In the genomic region with DNA sequence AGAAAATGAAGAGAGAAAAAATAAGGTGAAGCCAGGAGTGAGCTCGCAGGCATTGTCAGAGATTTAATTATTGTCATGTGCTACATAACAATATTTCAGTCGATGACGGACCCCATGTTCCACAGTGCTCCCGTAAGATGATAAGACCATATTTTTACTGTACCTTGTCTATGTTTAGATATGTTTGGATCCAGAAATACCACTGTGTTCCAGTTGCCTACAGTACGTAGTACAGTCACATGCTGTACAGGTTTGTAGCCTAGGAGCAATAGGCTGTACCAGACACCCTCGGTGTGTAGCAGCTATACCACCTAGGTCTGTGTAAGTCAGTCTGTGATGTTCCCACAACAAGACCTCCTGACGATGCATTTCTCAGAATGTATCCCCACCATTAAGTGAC, we compare ENCODE assay signal across 17 cellular contexts.
DNase-seq lines count a peak whose midpoint lies in the region; ATAC-seq, FAIRE-seq and TF ChIP-seq lines count a peak whose summit lies in the region.
"Had no signal": no experiment of that assay in that cellular context is flagged by ENCODE, and none has a peak within 500 bp of the region (broad histone marks: within the 10 kb centered on the region; RNA-seq: fewer than 3 reads in every experiment).

No MANE protein-coding gene starts in this region.

- no peak overlapping the region for H3K4me3 Mint-ChIP-seq in CD8-positive, alpha-beta T cell
- H3K4me3 Mint-ChIP-seq: CD4-positive, CD25-positive, alpha-beta regulatory T cell had no signal

- DNase-seq in Right ventricle myocardium superior (no peak), cardiac septum (ENCODE audit: low spot score) (no peak), heart left ventricle (no peak), islet precursor cell (peak; percentile 25), GM19239 (ENCODE audit: insufficient read length, low spot score) (no peak), NCI-H526 (lab: John Stamatoyannopoulos, UW) (no peak)
- no peak for DNase-seq in CD8-positive, alpha-beta T cell
- DNase-seq: CD4-positive, CD25-positive, alpha-beta regulatory T cell; DMS153; DMS79 treated with DMSO at 0.1 percent for 48 hours; EL; HCEC 1CT had no signal

- POLR2A ChIA-PET in CD8-positive, alpha-beta T cell (lab: Charles Lee): no interaction called here

- CTCF ChIA-PET in CD8-positive, alpha-beta T cell (lab: Charles Lee): no interaction called here

- peaks cover 0 to 3% (median 0%) of the 10 kb centered on the region in 9 donors for H3K36me3 ChIP-seq in heart left ventricle
- no peaks in the 10 kb centered on the region for H3K36me3 ChIP-seq in CD8-positive, alpha-beta T cell (ENCODE audit: insufficient read depth, low read length)

- intact Hi-C loops in Right ventricle myocardium superior (cut with DNase I): no loop called here
- intact Hi-C loops in cardiac septum (cut with DNase I): no loop called here
- intact Hi-C loops in heart left ventricle (cut with DNase I): no loop called here
- intact Hi-C loops in CD8-positive, alpha-beta T cell (cut with DNase I, micrococcal nuclease): no loop called here

- no peak overlapping the region for H3K27ac Mint-ChIP-seq in CD8-positive, alpha-beta T cell
- H3K27ac Mint-ChIP-seq: CD4-positive, CD25-positive, alpha-beta regulatory T cell had no signal

- TF ChIP-seq CTCF in heart left ventricle (IDR thresholded peaks at IDR 0.05): no peak
- TF ChIP-seq CTCF in CD8-positive, alpha-beta T cell (IDR thresholded peaks at IDR 0.05): no peak

- peak overlapping the region in 2 of 12 donors; percentile 17 to 25 for H3K27ac ChIP-seq in heart left ventricle
- no peak overlapping the region for H3K27ac ChIP-seq in CD8-positive, alpha-beta T cell (ENCODE audit: low read depth, low read length)
- H3K27ac ChIP-seq: BLaER1 treated with 17β-estradiol and CSF1 and Interleukin-3, amounts not matched to agents 10 nM and 100 nM; HL-60 had no signal

- no peak overlapping the region for H3K4me3 ChIP-seq in heart left ventricle
- H3K4me3 ChIP-seq in CD8-positive, alpha-beta T cell (ENCODE audit: low read depth, low read length): no peak overlapping the region
- H3K4me3 ChIP-seq: BLaER1 treated with 17β-estradiol and CSF1 and Interleukin-3, amounts not matched to agents 10 nM and 100 nM had no signal

- peak; percentile 80 for ATAC-seq in Right ventricle myocardium superior (ENCODE audit: poor library complexity)
- peak; percentile 75 to 88 (median 86) for ATAC-seq in heart left ventricle
- ATAC-seq in CD8-positive, alpha-beta T cell: no peak
- no peak for ATAC-seq in HG02973 (IDR thresholded peaks at IDR 0.05; ENCODE audit: unreplicated experiment)

- peaks cover 0 to 14% (median 0%) of the 10 kb centered on the region in 12 donors for H3K4me1 ChIP-seq in heart left ventricle
- no peaks in the 10 kb centered on the region for H3K4me1 ChIP-seq in CD8-positive, alpha-beta T cell (ENCODE audit: insufficient read depth, low read length)
- H3K4me1 ChIP-seq: BLaER1 treated with 17β-estradiol and CSF1 and Interleukin-3, amounts not matched to agents 10 nM and 100 nM had no signal

- H3K36me3 Mint-ChIP-seq in CD8-positive, alpha-beta T cell: peaks cover 25% of the 10 kb centered on the region

- no peaks in the 10 kb centered on the region for H3K9me3 Mint-ChIP-seq in CD8-positive, alpha-beta T cell

- TF ChIP-seq POLR2A in heart left ventricle (IDR thresholded peaks at IDR 0.05): no peak

- H3K4me1 Mint-ChIP-seq in CD8-positive, alpha-beta T cell (ENCODE audit: low read depth): no peaks in the 10 kb centered on the region
- H3K4me1 Mint-ChIP-seq: CD4-positive, CD25-positive, alpha-beta regulatory T cell had no signal

- FAIRE-seq in GM19239 (lab: Jason Lieb, UNC): no peak
- FAIRE-seq: G401.6, GM12891 had no signal

- H3K9me3 ChIP-seq in heart left ventricle: no peaks in the 10 kb centered on the region
- no peaks in the 10 kb centered on the region for H3K9me3 ChIP-seq in CD8-positive, alpha-beta T cell (ENCODE audit: low read length)

- 54 to 72% (median 65%) methylated on average over 7 of the region's 7 CpGs for WGBS in heart left ventricle, 4 donors

- no peaks in the 10 kb centered on the region for H3K27me3 Mint-ChIP-seq in CD8-positive, alpha-beta T cell (ENCODE audit: low read depth)

- no peaks in the 10 kb centered on the region for H3K27me3 ChIP-seq in heart left ventricle
- H3K27me3 ChIP-seq in CD8-positive, alpha-beta T cell (ENCODE audit: insufficient read depth, low read length): no peaks in the 10 kb centered on the region
- H3K27me3 ChIP-seq: BLaER1 treated with 17β-estradiol and CSF1 and Interleukin-3, amounts not matched to agents 10 nM and 100 nM had no signal

Comparison
In these comparisons a context has a peak if more than half of its experiments do, and no peak if none do; other contexts are left out.
1. ATAC-seq: peak in Right ventricle myocardium superior (single experiment) and heart left ventricle (4 of 4); none in CD8-positive, alpha-beta T cell (single experiment) and HG02973 (single experiment).